Comparison of ENCODE assay signal across 8 cellular contexts in genomic region chr12:48001426-48002178, GRCh38. TPM values are rescaled to one million over a fixed set of nuclear protein-coding genes. Genes with fewer than 3 reads are reported as not detected.
DNase-seq lines count a peak whose midpoint lies in the region; ATAC-seq, FAIRE-seq and TF ChIP-seq lines count a peak whose summit lies in the region.
"Had no signal": no experiment of that assay in that cellular context is flagged by ENCODE, and none has a peak within 500 bp of the region (broad histone marks: within the 10 kb centered on the region; RNA-seq: fewer than 3 reads in every experiment).

No MANE protein-coding gene starts in this region.

- H3K4me2 ChIP-seq in K562 (ENCODE audit: insufficient read depth, low read length), result 0 out of 2 replicates have a peak overlapping the region, but pooled peaks have one; percentile 6

- 0 out of 2 replicates have a peak, but pooled peaks cover 3% of the 10 kb centered on the region for H4K20me1 ChIP-seq in K562 (replicated peaks; ENCODE audit: control insufficient read depth, insufficient read depth, low read length)

- POLR2A ChIA-PET in K562 (lab: Yijun Ruan, JAX), result no interaction called here

- H3K4me1 ChIP-seq in K562 (replicated peaks in 1 of 2; ENCODE audit: control insufficient read depth in 2 of 2, insufficient read depth in 2 of 2, low read length in 2 of 2), result peaks cover 0 to 28% of the 10 kb centered on the region in 2 experiments; a peak in 2 of 5 replicates
- peaks cover 38 to 49% (median 46%) of the 10 kb centered on the region in 6 donors for H3K4me1 ChIP-seq in spleen

- ATAC-seq in K562 (peak; percentile 57), GM19467 (IDR thresholded peaks at IDR 0.05; ENCODE audit: unreplicated experiment) (no peak), HG03045 (IDR thresholded peaks at IDR 0.05; ENCODE audit: unreplicated experiment) (no peak)

- TF ChIP-seq CTCF in K562 (IDR thresholded peaks at IDR 0.05 in 2 of 3, conservative IDR thresholded peaks at IDR 0.05 in 1 of 3; ENCODE audit: insufficient read depth in 2 of 3, low read depth in 1 of 3, low read length in 3 of 3) (no peak), spleen (IDR thresholded peaks at IDR 0.05 in 8 of 11, conservative IDR thresholded peaks at IDR 0.05 in 3 of 11) (no peak)

- no peak overlapping the region for H2AFZ ChIP-seq in K562 (ENCODE audit: low read depth, low read length)

- TF ChIP-seq RAD21 in K562 (CRISPR knock-in tag; conservative IDR thresholded peaks at IDR 0.05 in 1 of 2, IDR thresholded peaks at IDR 0.05 in 1 of 2), result no peak

- CTCF ChIA-PET in K562 (lab: Yijun Ruan, JAX; ENCODE audit: low intra/inter-chr PET ratio), result no interaction called here

- intact Hi-C loops in K562 (cut with micrococcal nuclease) (no loop called here), spleen (cut with DNase I; ENCODE audit: low total_unique reads) (no loop called here)

- FAIRE-seq in K562 (lab: Jason Lieb, UNC), result no peak

- peak; percentile 53 for DNase-seq in NCI-H128 (lab: John Stamatoyannopoulos, UW; ENCODE audit: unreplicated experiment)
- peak in 3 of 4 experiments; percentile 14 to 59 (median 55) for DNase-seq in K562 (ENCODE audit: extremely low read depth in 1 of 4, low spot score in 3 of 4)
- DNase-seq in iPS-NIHi7 (ENCODE audit: extremely low spot score), result peak; percentile 86
- peak; percentile 69 for DNase-seq in spleen

- no peaks in the 10 kb centered on the region for H3K9me1 ChIP-seq in K562 (ENCODE audit: control insufficient read depth, insufficient read depth, low read length)

- H3K27me3 ChIP-seq in K562 (ENCODE audit: control insufficient read depth in 2 of 2, insufficient read depth in 2 of 2, low read length in 2 of 2) (peaks cover 54 to 78% of the 10 kb centered on the region in 2 experiments), spleen (replicated peaks in 1 of 7) (peaks cover 20 to 96% (median 62%) of the 10 kb centered on the region in 7 donors)

- H3K27ac ChIP-seq in K562 (ENCODE audit: extremely low read depth, low read depth, low read length) (no peak overlapping the region), spleen (no peak overlapping the region)

- TF ChIP-seq EP300 in K562 (IDR thresholded peaks at IDR 0.05; ENCODE audit: low read length), result no peak

- H3K36me3 ChIP-seq in K562 (ENCODE audit: control insufficient read depth, insufficient read depth, low read length) (no peaks in the 10 kb centered on the region), spleen (no peaks in the 10 kb centered on the region)

- in situ Hi-C loops in K562 (cut with MboI), result no loop called here

- BruUV-seq in K562 (replicated peaks; lab: Mats Ljungman, UMichigan), result no TSS peak

- no peaks in the 10 kb centered on the region for H3K9me3 ChIP-seq in K562 (replicated peaks; ENCODE audit: control insufficient read depth, insufficient read depth, low read depth, low read length)
- no peaks in the 10 kb centered on the region for H3K9me3 ChIP-seq in spleen

- no peaks in the 10 kb centered on the region for H3K79me2 ChIP-seq in K562 (ENCODE audit: control insufficient read depth, insufficient read depth, low read length)

- peak overlapping the region; percentile 3; the same call in 1 of the 2 replicates for H3K4me3 ChIP-seq in GM08714 (ENCODE audit: low read length)
- no peak overlapping the region for H3K4me3 ChIP-seq in K562
- H3K4me3 ChIP-seq in spleen, result peak overlapping the region; percentile 8 to 67 (median 30)

- WGBS in K562 (ENCODE audit: insufficient coverage, low coverage, missing lambda C conversion rate), result 14% methylated on average over 48 of the region's 51 CpGs
- WGBS in spleen, 5 donors, result 1 to 2% (median 1%) methylated on average over 36 to 51 of the region's 51 CpGs

- no peak overlapping the region for H3K9ac ChIP-seq in K562 (ENCODE audit: insufficient read depth in 1 of 2, low read depth in 2 of 2, low read length in 2 of 2)

- no peak for TF ChIP-seq POLR2A in K562 (conservative IDR thresholded peaks at IDR 0.05)
- no peak for TF ChIP-seq POLR2A in spleen (IDR thresholded peaks at IDR 0.05)

TF ChIP-seq in K562, 482 proteins besides CTCF, POLR2A, EP300 and RAD21:
- TF ChIP-seq NRF1 (conservative IDR thresholded peaks at IDR 0.05 in 1 of 2, IDR thresholded peaks at IDR 0.05 in 1 of 2) (peak; percentile 61 to 69), PURB (CRISPR knock-in tag; IDR thresholded peaks at IDR 0.05; ENCODE audit: low read depth) (no peak)

RNA-seq across cellular contexts. Expression of gene COL2A1, which starts 2.7 kb away (rescaled TPM):
- total RNA-seq in K562 (2011; cell fraction: chromatin; rRNA removed; ENCODE audit: low replicate concordance), result not detected in 2 replicates
- total RNA-seq in K562 (2011; cell fraction: nucleolus; rRNA removed), result not detected in 2 replicates
- total RNA-seq in K562 (2011; cell fraction: nucleoplasm; rRNA removed), result not detected in 2 replicates
- total RNA-seq in K562 (2014; rRNA removed), result not detected in 2 replicates
- not detected in 2 replicates for total RNA-seq in K562 (2014; rRNA removed; fragmentation: Illumina TruSeq; extraction: Trizol)
- total RNA-seq in K562 (2015; rRNA removed; fragmentation: Illumina TruSeq; extraction: Trizol), result not detected in 2 replicates
- not detected in 2 replicates for total RNA-seq in K562 (2021)
- polyA plus RNA-seq in K562 (2011; rRNA removed), result 0.01 TPM in 1 of 2 replicates, not detected in the other
- not detected in 2 replicates for polyA plus RNA-seq in K562 (2011; cell fraction: cytosol; rRNA removed)
- 0.04 and 0.10 TPM in 2 replicates for polyA plus RNA-seq in K562 (2011; cell fraction: nucleus; rRNA removed)
- 0.03 TPM in 1 of 2 replicates, not detected in the other for polyA plus RNA-seq in K562 (2012)
- polyA plus RNA-seq in K562 (2014; fragmentation: Illumina TruSeq; extraction: Trizol), result not detected in 2 replicates
- polyA plus RNA-seq in K562 (2014; fragmentation: Nextera tagmentation; extraction: Ambion mirVana), result not detected
- 0.46 TPM in 1 of 2 replicates, not detected in the other for polyA plus RNA-seq in K562 (2014; rRNA removed)
- not detected in 2 replicates for polyA minus RNA-seq in K562 (2011; rRNA and poly(A)+ RNA removed)
- polyA minus RNA-seq in K562 (2011; cell fraction: cytosol; rRNA and poly(A)+ RNA removed), result not detected in 2 replicates
- polyA minus RNA-seq in K562 (2011; cell fraction: nucleus; rRNA and poly(A)+ RNA removed), result not detected in 2 replicates
- total RNA-seq in spleen, result under 1 TPM in 3 of 7 donors, not detected in 4; 0.37 to 0.49 (median 0.47) TPM
- polyA plus RNA-seq in spleen, result not detected
- total RNA-seq: activated CD8-positive, alpha-beta memory T cell treated with anti-CD3 and anti-CD28 coated beads for 36 hours had no signal

RNA-seq across cellular contexts. Expression of gene TMEM106C, which starts 38.2 kb away (rescaled TPM):
- total RNA-seq in K562 (2011; cell fraction: chromatin; rRNA removed; ENCODE audit: low replicate concordance), result 105 and 129 TPM in 2 replicates
- total RNA-seq in K562 (2011; cell fraction: nucleolus; rRNA removed), result 120 and 140 TPM in 2 replicates
- total RNA-seq in K562 (2011; cell fraction: nucleoplasm; rRNA removed), result 128 and 132 TPM in 2 replicates
- 37.2 and 37.6 TPM in 2 replicates for total RNA-seq in K562 (2014; rRNA removed)
- 56.8 and 57.2 TPM in 2 replicates for total RNA-seq in K562 (2014; rRNA removed; fragmentation: Illumina TruSeq; extraction: Trizol)
- total RNA-seq in K562 (2015; rRNA removed; fragmentation: Illumina TruSeq; extraction: Trizol), result 56.8 and 59.3 TPM in 2 replicates
- total RNA-seq in K562 (2021), result 44.6 and 47.3 TPM in 2 replicates
- 159 and 183 TPM in 2 replicates for polyA plus RNA-seq in K562 (2011; rRNA removed)
- polyA plus RNA-seq in K562 (2011; cell fraction: cytosol; rRNA removed), result 127 and 142 TPM in 2 replicates
- 202 and 225 TPM in 2 replicates for polyA plus RNA-seq in K562 (2011; cell fraction: nucleus; rRNA removed)
- polyA plus RNA-seq in K562 (2012), result 68.2 and 134 TPM in 2 replicates
- 86.3 and 89.1 TPM in 2 replicates for polyA plus RNA-seq in K562 (2014; fragmentation: Illumina TruSeq; extraction: Trizol)
- polyA plus RNA-seq in K562 (2014; fragmentation: Nextera tagmentation; extraction: Ambion mirVana), result 100 to 1,000 TPM; 134 to 158 TPM
- 52.6 and 61.5 TPM in 2 replicates for polyA plus RNA-seq in K562 (2014; rRNA removed)
- polyA minus RNA-seq in K562 (2011; rRNA and poly(A)+ RNA removed), result 95.3 and 145 TPM in 2 replicates
- 33.7 and 40.3 TPM in 2 replicates for polyA minus RNA-seq in K562 (2011; cell fraction: cytosol; rRNA and poly(A)+ RNA removed)
- polyA minus RNA-seq in K562 (2011; cell fraction: nucleus; rRNA and poly(A)+ RNA removed), result 68.3 and 93.2 TPM in 2 replicates
- 100 to 1,000 TPM in 4 of 7 donors, 10 to 100 TPM in 3; 37.6 to 124 (median 109) TPM for total RNA-seq in spleen
- polyA plus RNA-seq in spleen, result 10 to 100 TPM; 30.1 to 49.1 (median 40.2) TPM
